In the genomic region with DNA sequence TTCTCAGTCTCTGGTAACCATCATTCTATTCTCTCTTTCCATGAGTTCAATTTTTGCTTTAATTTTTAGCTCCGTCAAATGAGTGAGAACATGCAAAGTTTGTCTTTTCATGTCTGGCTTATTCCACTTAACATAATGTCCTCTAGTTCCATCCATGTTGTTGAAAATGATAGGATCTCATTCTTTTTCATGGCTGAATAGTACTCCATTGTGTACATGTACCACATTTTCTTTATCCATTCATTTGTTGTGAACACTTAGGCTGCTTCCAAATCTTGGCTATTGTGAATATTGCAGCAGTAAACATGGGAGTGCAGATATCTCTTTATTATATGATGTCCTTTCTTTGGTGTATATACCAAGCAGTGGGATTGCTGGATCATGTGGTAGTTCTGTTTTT, we compare ENCODE assay signal across 26 cellular contexts.
"Had no signal": no experiment of that assay in that cellular context is flagged by ENCODE, and none has a peak within 500 bp of the region (broad histone marks: within the 10 kb centered on the region; RNA-seq: fewer than 3 reads in every experiment).

No MANE protein-coding gene starts in this region.

- H3K4me1 ChIP-seq: esophagus squamous epithelium, gastrocnemius medialis, left lung, lower lobe of right lung had no signal

- DNase-seq: dermis blood vessel endothelial cell; dorsolateral prefrontal cortex; effector CD4-positive, alpha-beta T cell; effector memory CD4-positive, alpha-beta T cell; esophagus squamous epithelium; foreskin fibroblast; foreskin melanocyte; gastrocnemius medialis; glutamatergic neuron; head of caudate nucleus; heart right ventricle; hippocampal formation; left cardiac atrium; left lung; left ventricle myocardium superior; lower lobe of right lung; mesenchymal stem cell; mucosa of descending colon; naive B cell; naive thymus-derived CD8-positive, alpha-beta T cell had no signal

- ATAC-seq: esophagus mucosa; gastrocnemius medialis; heart right ventricle; left cardiac atrium; left lung; left ventricle myocardium superior; lower lobe of right lung; mucosa of descending colon; naive thymus-derived CD8-positive, alpha-beta T cell had no signal

- H3K4me1 Mint-ChIP-seq: mesothelial cell of epicardium; naive B cell; naive thymus-derived CD8-positive, alpha-beta T cell had no signal

- H3K27me3 ChIP-seq: dorsolateral prefrontal cortex, esophagus squamous epithelium, gastrocnemius medialis, heart right ventricle, left lung had no signal

- H3K4me3 Mint-ChIP-seq: mesothelial cell of epicardium; naive B cell; naive thymus-derived CD8-positive, alpha-beta T cell had no signal

- FAIRE-seq: endothelial cell of umbilical vein, islet of Langerhans, keratinocyte had no signal

- H3K9me3 ChIP-seq: esophagus squamous epithelium, gastrocnemius medialis, mucosa of descending colon had no signal

- H3K36me3 ChIP-seq: esophagus squamous epithelium, gastrocnemius medialis, heart right ventricle, left lung, lower lobe of right lung had no signal

- H3K36me3 Mint-ChIP-seq: mesothelial cell of epicardium; naive B cell; naive thymus-derived CD8-positive, alpha-beta T cell had no signal

- H3K27ac ChIP-seq: coronary artery, dorsolateral prefrontal cortex, esophagus squamous epithelium, gastrocnemius medialis, heart right ventricle, left lung, lower lobe of right lung had no signal

- H3K27ac Mint-ChIP-seq: mesothelial cell of epicardium, naive B cell had no signal

- H3K4me3 ChIP-seq: coronary artery, dorsolateral prefrontal cortex, esophagus squamous epithelium, gastrocnemius medialis, heart right ventricle, left lung, lower lobe of right lung, mucosa of descending colon had no signal
